ENCODE assay signal across 1 cellular context in genomic region chr3:186930639-186931486, GRCh38.
TF ChIP-seq lines count a peak whose summit lies in the region.

No MANE protein-coding gene starts in this region.

TF ChIP-seq in H1, 55 proteins besides CTCF, POLR2A, EP300 and RAD21 (continued from another document):
- TF ChIP-seq KDM4A (IDR thresholded peaks at IDR 0.05; ENCODE audit: low read depth, low read length, severe bottlenecking) (peak; percentile 14), CBX5 (IDR thresholded peaks at IDR 0.05; ENCODE audit: low read depth, low read length) (no peak), MAX (IDR thresholded peaks at IDR 0.05) (peak; percentile 96), CREB1 (IDR thresholded peaks at IDR 0.05) (0 out of 2 replicates have a peak, but pooled peaks have one; percentile 6), NANOG (IDR thresholded peaks at IDR 0.05; ENCODE audit: insufficient read depth, low read depth, low read length, poor library complexity, severe bottlenecking) (peak; percentile 35), BCL11A (IDR thresholded peaks at IDR 0.05; ENCODE audit: low read depth in 2 of 2, low read length in 2 of 2) (no peak), BRCA1 (IDR thresholded peaks at IDR 0.05; ENCODE audit: low read depth, low read length) (no peak), CBX8 (IDR thresholded peaks at IDR 0.05; ENCODE audit: borderline replicate concordance, low read depth, low read length) (no peak), JUN (IDR thresholded peaks at IDR 0.05; ENCODE audit: low read depth, low read length) (no peak), POLR2AphosphoS5 (IDR thresholded peaks at IDR 0.05; ENCODE audit: low read depth, low read length) (peak; percentile 55), GTF2F1 (IDR thresholded peaks at IDR 0.05; ENCODE audit: borderline replicate concordance, low read depth, low read length) (no peak), SIX5 (IDR thresholded peaks at IDR 0.05; ENCODE audit: low read depth, low read length) (no peak), EGR1 (IDR thresholded peaks at IDR 0.05; ENCODE audit: borderline replicate concordance, low read depth, low read length) (no peak), HDAC2 (IDR thresholded peaks at IDR 0.05; ENCODE audit: borderline replicate concordance in 1 of 2, low read depth in 2 of 2, low read length in 2 of 2) (peak; percentile 59 to 94; a peak in 3 of 4 replicates), SP2 (IDR thresholded peaks at IDR 0.05; ENCODE audit: low read length) (no peak), CTBP2 (IDR thresholded peaks at IDR 0.05; ENCODE audit: borderline replicate concordance, insufficient read depth, insufficient read length, low read length) (peak; percentile 78), CEBPB (IDR thresholded peaks at IDR 0.05; ENCODE audit: low read depth, low read length) (no peak)
